In genomic region chr6:6897140-6897539, GRCh38 we compare ENCODE assay signal across 18 cellular contexts.
DNase-seq lines count a peak whose midpoint lies in the region; ATAC-seq, FAIRE-seq and TF ChIP-seq lines count a peak whose summit lies in the region.
"Had no signal": no experiment of that assay in that cellular context is flagged by ENCODE, and none has a peak within 500 bp of the region (broad histone marks: within the 10 kb centered on the region; RNA-seq: fewer than 3 reads in every experiment).

No MANE protein-coding gene starts in this region.

- no peak for DNase-seq in HL-60 (ENCODE audit: low read depth in 1 of 2, low spot score in 1 of 2)
- no peak for DNase-seq in SK-N-MC (ENCODE audit: low read depth, low spot score)
- no peak for DNase-seq in mesothelial cell of epicardium (ENCODE audit: low spot score in 2 of 2, unreplicated experiment in 2 of 2)
- peak; percentile 65 for DNase-seq in osteoblast (ENCODE audit: insufficient read length, low spot score, missing footprints)
- DNase-seq in Right ventricle myocardium superior, result no peak
- no peak for DNase-seq in D721Med (ENCODE audit: insufficient read length, low spot score)
- DNase-seq in NK-92 treated with Interleukin-12 subunit alpha and Interleukin-12 subunit beta, amount 100 ng/mL, for 24 hours (lab: John Stamatoyannopoulos, UW), result no peak
- DNase-seq: 8988T; Calu3; CD4-positive, alpha-beta memory T cell; GM23248 had no signal

- H3K9ac ChIP-seq in SK-N-MC (ENCODE audit: insufficient read length), result peak overlapping the region; percentile 23
- H3K9ac ChIP-seq: BLaER1, GM23248 had no signal

- H3K4me1 ChIP-seq in osteoblast (ENCODE audit: insufficient read depth, low read length), result no peaks in the 10 kb centered on the region
- H3K4me1 ChIP-seq: HAP-1 had no signal

- H3K27ac Mint-ChIP-seq in mesothelial cell of epicardium, result peak overlapping the region; percentile 0
- H3K27ac Mint-ChIP-seq: CD4-positive, alpha-beta memory T cell had no signal

- no peaks in the 10 kb centered on the region for H3K27me3 Mint-ChIP-seq in mesothelial cell of epicardium (ENCODE audit: low read depth)

- H3K9me3 ChIP-seq in SK-N-MC (ENCODE audit: low read depth, low read length) (no peaks in the 10 kb centered on the region), osteoblast (ENCODE audit: low read depth, low read length) (no peaks in the 10 kb centered on the region)
- H3K9me3 ChIP-seq: BLaER1, HAP-1 had no signal

- H3K4me3 Mint-ChIP-seq in mesothelial cell of epicardium, result no peak overlapping the region
- H3K4me3 Mint-ChIP-seq: CD14-positive monocyte; CD4-positive, alpha-beta memory T cell had no signal

- ATAC-seq in Right ventricle myocardium superior (ENCODE audit: poor library complexity), result no peak
- ATAC-seq in activated CD4-positive, CD25-positive, alpha-beta regulatory T cell treated with anti-CD3 and anti-CD28 coated beads, Interleukin-2, amount 50 U/mL, for 24 hours, result no peak

- no peaks in the 10 kb centered on the region for H3K36me3 Mint-ChIP-seq in mesothelial cell of epicardium
- H3K36me3 Mint-ChIP-seq: CD4-positive, alpha-beta memory T cell had no signal

- no peaks in the 10 kb centered on the region for H3K79me2 ChIP-seq in osteoblast (ENCODE audit: insufficient read depth, low read length)

- H3K4me3 ChIP-seq in HL-60 (replicated peaks; ENCODE audit: insufficient read depth, low read length), result no peak overlapping the region
- H3K4me3 ChIP-seq in SK-N-MC, result no peak overlapping the region
- no peak overlapping the region for H3K4me3 ChIP-seq in osteoblast (ENCODE audit: insufficient read depth, low read length)
- H3K4me3 ChIP-seq: BLaER1, GM23248, HAP-1 had no signal

- H2AFZ ChIP-seq in osteoblast (ENCODE audit: low read length), result no peak overlapping the region
- H2AFZ ChIP-seq: GM23248 had no signal

- no peaks in the 10 kb centered on the region for H4K20me1 ChIP-seq in osteoblast (ENCODE audit: insufficient read depth, low read length)
- H4K20me1 ChIP-seq: BLaER1 had no signal

- intact Hi-C loops in Right ventricle myocardium superior (cut with DNase I), result no loop called here

- H3K27ac ChIP-seq in HL-60 (replicated peaks) (peak overlapping the region; percentile 32), SK-N-MC (no peak overlapping the region), osteoblast (ENCODE audit: low read depth, low read length) (no peak overlapping the region)
- H3K27ac ChIP-seq: BLaER1, GM23248 had no signal

- no peak for FAIRE-seq in D721Med (lab: Jason Lieb, UNC)
- FAIRE-seq: G401.6, GM12891, GM18507 had no signal

- H3K27me3 ChIP-seq in HL-60 (ENCODE audit: insufficient read depth, poor library complexity, severe bottlenecking) (no peaks in the 10 kb centered on the region), osteoblast (ENCODE audit: insufficient read depth, low read length) (no peaks in the 10 kb centered on the region)
- H3K27me3 ChIP-seq: BLaER1 had no signal

- H3K36me3 ChIP-seq in SK-N-MC (ENCODE audit: insufficient read depth, low read length) (no peaks in the 10 kb centered on the region), osteoblast (ENCODE audit: insufficient read depth, low read length) (no peaks in the 10 kb centered on the region)
- H3K36me3 ChIP-seq: BLaER1, HAP-1 had no signal

- no peak overlapping the region for H3K4me2 ChIP-seq in osteoblast (ENCODE audit: insufficient read depth, low read length)
- H3K4me2 ChIP-seq: BLaER1 had no signal

- H3K4me1 Mint-ChIP-seq in mesothelial cell of epicardium, result peaks cover 4% of the 10 kb centered on the region
- H3K4me1 Mint-ChIP-seq: CD4-positive, alpha-beta memory T cell had no signal

- peaks cover 3% of the 10 kb centered on the region for H3K9me3 Mint-ChIP-seq in mesothelial cell of epicardium

- no peak for TF ChIP-seq CTCF in HL-60 (IDR thresholded peaks at IDR 0.05; ENCODE audit: insufficient read depth, low read length)
- TF ChIP-seq CTCF in mesothelial cell of epicardium (IDR thresholded peaks at IDR 0.05; ENCODE audit: unreplicated experiment), result no peak
- TF ChIP-seq CTCF in osteoblast (IDR thresholded peaks at IDR 0.05; ENCODE audit: extremely low read depth, low read depth, low read length), result no peak
- TF ChIP-seq CTCF in D721Med (IDR thresholded peaks at IDR 0.05; ENCODE audit: insufficient read depth, missing control alignments), result no peak
